Comparison of ENCODE assay signal across 22 cellular contexts in the genomic region with DNA sequence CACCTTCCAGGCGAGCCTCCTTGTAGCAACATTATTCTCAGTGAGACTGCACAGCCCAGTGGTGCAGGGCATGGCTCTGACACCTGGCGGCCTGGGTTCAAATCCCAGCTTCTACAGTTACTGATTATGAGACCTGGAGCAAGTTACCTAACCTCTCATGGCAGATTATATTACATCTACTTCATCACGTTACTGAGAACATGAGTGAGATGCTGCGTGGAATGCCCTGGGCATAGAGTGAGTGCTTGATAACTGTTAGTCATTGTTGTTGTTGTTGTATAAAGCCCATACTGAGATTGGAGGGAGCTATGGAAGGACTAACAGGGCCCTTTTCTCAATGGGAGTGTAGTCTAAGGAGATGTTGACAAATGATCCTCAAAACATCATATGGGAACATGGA. TPM values are rescaled to one million over a fixed set of nuclear protein-coding genes. Genes with fewer than 3 reads are reported as not detected.
DNase-seq lines count a peak whose midpoint lies in the region; ATAC-seq, FAIRE-seq and TF ChIP-seq lines count a peak whose summit lies in the region.
"Had no signal": no experiment of that assay in that cellular context is flagged by ENCODE, and none has a peak within 500 bp of the region (broad histone marks: within the 10 kb centered on the region; RNA-seq: fewer than 3 reads in every experiment).

No MANE protein-coding gene starts in this region.

- no peaks in the 10 kb centered on the region for H3K79me2 ChIP-seq in GM23338 (replicated peaks; ENCODE audit: insufficient read depth)
- no peaks in the 10 kb centered on the region for H3K79me2 ChIP-seq in K562 (ENCODE audit: control insufficient read depth, insufficient read depth, low read length)
- H3K79me2 ChIP-seq in PC-3 (ENCODE audit: low read length): no peaks in the 10 kb centered on the region

- CTCF ChIA-PET in K562 (lab: Yijun Ruan, JAX; ENCODE audit: low intra/inter-chr PET ratio): no interaction called here
- CTCF ChIA-PET in PC-3 (lab: Charles Lee): interaction anchor here (0.6 kb wide), 1 partner anchor 20 kb away, joined by 3 read pairs; no protein-coding TSS in a partner anchor

- peak overlapping the region; percentile 52; the same call in 1 of the 2 replicates for H2AFZ ChIP-seq in GM23338
- H2AFZ ChIP-seq in K562 (ENCODE audit: low read depth, low read length): no peak overlapping the region
- no peak overlapping the region for H2AFZ ChIP-seq in PC-3 (ENCODE audit: low read length)

- no peaks in the 10 kb centered on the region for H3K36me3 Mint-ChIP-seq in GM23338 (ENCODE audit: low read depth)
- no peaks in the 10 kb centered on the region for H3K36me3 Mint-ChIP-seq in naive thymus-derived CD8-positive, alpha-beta T cell
- H3K36me3 Mint-ChIP-seq: CD8-positive, alpha-beta T cell had no signal

- POLR2A ChIA-PET in K562 (lab: Yijun Ruan, JAX): interaction anchor here (0.6 kb wide), 1 partner anchor 8 kb away, joined by 3 read pairs; no protein-coding TSS in a partner anchor
- POLR2A ChIA-PET in PC-3 (lab: Charles Lee; ENCODE audit: unreplicated experiment): interaction anchor here (0.6 kb wide), 1 partner anchor 351 kb away, joined by 8 read pairs; no protein-coding TSS in a partner anchor
- POLR2A ChIA-PET in naive thymus-derived CD8-positive, alpha-beta T cell (lab: Charles Lee): no interaction called here

- H3K27me3 ChIP-seq in GM23338 (ENCODE audit: insufficient read depth) (no peaks in the 10 kb centered on the region), K562 (ENCODE audit: control insufficient read depth in 2 of 2, insufficient read depth in 2 of 2, low read length in 2 of 2) (peaks cover 0 to 6% of the 10 kb centered on the region in 2 experiments; a peak in 1 of 5 replicates), PC-3 (ENCODE audit: low read length) (no peaks in the 10 kb centered on the region)
- H3K27me3 ChIP-seq: BLaER1 treated with 17β-estradiol and CSF1 and Interleukin-3, amounts not matched to agents 10 nM and 100 nM had no signal

- in situ Hi-C loops in K562 (cut with MboI): no loop called here

- H3K9me1 ChIP-seq in K562 (ENCODE audit: control insufficient read depth, insufficient read depth, low read length): no peaks in the 10 kb centered on the region

- no peak for ATAC-seq in GM23338
- no peak for ATAC-seq in K562
- ATAC-seq in PC-3: no peak
- ATAC-seq in HG02610 (IDR thresholded peaks at IDR 0.05; ENCODE audit: unreplicated experiment): no peak
- ATAC-seq in naive thymus-derived CD8-positive, alpha-beta T cell: no peak
- ATAC-seq: A549; CD8-positive, alpha-beta T cell had no signal

- peaks cover 6% of the 10 kb centered on the region for H3K27me3 Mint-ChIP-seq in GM23338 (ENCODE audit: insufficient read depth, low read depth, poor library complexity)
- H3K27me3 Mint-ChIP-seq in naive thymus-derived CD8-positive, alpha-beta T cell: no peaks in the 10 kb centered on the region
- H3K27me3 Mint-ChIP-seq: B cell; CD4-positive, alpha-beta T cell had no signal

- no peak overlapping the region for H3K27ac Mint-ChIP-seq in GM23338
- H3K27ac Mint-ChIP-seq in naive thymus-derived CD8-positive, alpha-beta T cell: no peak overlapping the region
- H3K27ac Mint-ChIP-seq: B cell; CD4-positive, alpha-beta T cell; CD8-positive, alpha-beta T cell had no signal

- H3K36me3 ChIP-seq in GM23338 (ENCODE audit: insufficient read depth): no peaks in the 10 kb centered on the region
- H3K36me3 ChIP-seq in K562 (ENCODE audit: control insufficient read depth, insufficient read depth, low read length): no peaks in the 10 kb centered on the region
- H3K36me3 ChIP-seq in PC-3 (ENCODE audit: low read depth, low read length): no peaks in the 10 kb centered on the region

- H3K9me3 Mint-ChIP-seq in GM23338: no peaks in the 10 kb centered on the region
- H3K9me3 Mint-ChIP-seq in naive thymus-derived CD8-positive, alpha-beta T cell: no peaks in the 10 kb centered on the region
- H3K9me3 Mint-ChIP-seq: CD4-positive, alpha-beta T cell; CD8-positive, alpha-beta T cell had no signal

- intact Hi-C loops in K562 (cut with micrococcal nuclease): no loop called here
- intact Hi-C loops in PC-3 (cut with micrococcal nuclease): no loop called here

- TF ChIP-seq RAD21 in K562 (CRISPR knock-in tag; conservative IDR thresholded peaks at IDR 0.05 in 1 of 2, IDR thresholded peaks at IDR 0.05 in 1 of 2): no peak

- no peak for FAIRE-seq in K562 (lab: Jason Lieb, UNC)
- FAIRE-seq: A549, D721Med, G401.6, GM12891, GM19239 had no signal

- DNase-seq in GM23338 (ENCODE audit: low spot score) (no peak), K562 (ENCODE audit: extremely low read depth in 1 of 4, low spot score in 3 of 4) (no peak), epithelial cell of esophagus (ENCODE audit: low read depth) (peak; percentile 27), PC-3 (no peak)
- DNase-seq in naive thymus-derived CD8-positive, alpha-beta T cell: no peak
- DNase-seq: AML-193; Caco-2; Calu3; CD4-positive, alpha-beta T cell; CD8-positive, alpha-beta T cell; DMS79 treated with DMSO at 0.1 percent for 48 hours; GF-D8 had no signal

- no peak overlapping the region for H3K27ac ChIP-seq in GM23338 (ENCODE audit: low read depth)
- H3K27ac ChIP-seq in K562 (ENCODE audit: extremely low read depth, low read depth, low read length): no peak overlapping the region
- H3K27ac ChIP-seq in PC-3 (ENCODE audit: low read length): no peak overlapping the region
- H3K27ac ChIP-seq: 22Rv1; A549; BLaER1 treated with 17β-estradiol and CSF1 and Interleukin-3, amounts not matched to agents 10 nM and 100 nM; C4-2B had no signal

- no peak for TF ChIP-seq EP300 in K562 (IDR thresholded peaks at IDR 0.05; ENCODE audit: low read length)

- BruUV-seq in K562 (replicated peaks; lab: Mats Ljungman, UMichigan): no TSS peak
- BruUV-seq in PC-3 (replicated peaks; lab: Mats Ljungman, UMichigan): no TSS peak

- H3K4me3 Mint-ChIP-seq in GM23338: no peak overlapping the region
- H3K4me3 Mint-ChIP-seq in naive thymus-derived CD8-positive, alpha-beta T cell: no peak overlapping the region
- H3K4me3 Mint-ChIP-seq: B cell; CD4-positive, alpha-beta T cell; CD8-positive, alpha-beta T cell had no signal

- no peak for TF ChIP-seq POLR2A in K562 (conservative IDR thresholded peaks at IDR 0.05)

- H3K9me2 ChIP-seq in GM23338 (ENCODE audit: insufficient read depth): no peaks in the 10 kb centered on the region
- H3K9me2 ChIP-seq in PC-3 (replicated peaks; ENCODE audit: low read length): no peaks in the 10 kb centered on the region

- H3K4me1 Mint-ChIP-seq in GM23338: peaks cover 2% of the 10 kb centered on the region; the same call in 1 of the 3 replicates
- H3K4me1 Mint-ChIP-seq in naive thymus-derived CD8-positive, alpha-beta T cell: peaks cover 0 to 2% (median under 1%) of the 10 kb centered on the region in 4 donors

- H3K9me3 ChIP-seq in K562 (replicated peaks; ENCODE audit: control insufficient read depth, insufficient read depth, low read depth, low read length): no peaks in the 10 kb centered on the region
- no peaks in the 10 kb centered on the region for H3K9me3 ChIP-seq in PC-3 (ENCODE audit: low read length)
- H3K9me3 ChIP-seq: A549; BLaER1 treated with 17β-estradiol and CSF1 and Interleukin-3, amounts not matched to agents 10 nM and 100 nM; Caco-2 had no signal

- H3K4me2 ChIP-seq in GM23338 (no peak overlapping the region), K562 (ENCODE audit: insufficient read depth, low read length) (no peak overlapping the region), PC-3 (ENCODE audit: low read length) (no peak overlapping the region)
- H3K4me2 ChIP-seq: A549; BLaER1 treated with 17β-estradiol and CSF1 and Interleukin-3, amounts not matched to agents 10 nM and 100 nM had no signal

- H3F3A ChIP-seq in GM23338 (replicated peaks; ENCODE audit: low read depth) (no peaks in the 10 kb centered on the region), PC-3 (ENCODE audit: low read length, unreplicated experiment) (no peaks in the 10 kb centered on the region)

- no peak for TF ChIP-seq CTCF in GM23338 (conservative IDR thresholded peaks at IDR 0.05; ENCODE audit: low read depth in 2 of 2)
- TF ChIP-seq CTCF in K562 (IDR thresholded peaks at IDR 0.05 in 2 of 3, conservative IDR thresholded peaks at IDR 0.05 in 1 of 3; ENCODE audit: insufficient read depth in 2 of 3, low read depth in 1 of 3, low read length in 3 of 3): no peak
- no peak for TF ChIP-seq CTCF in epithelial cell of esophagus (IDR thresholded peaks at IDR 0.05; ENCODE audit: insufficient read depth, low read depth, low read length, missing control alignments)
- no peak for TF ChIP-seq CTCF in PC-3 (conservative IDR thresholded peaks at IDR 0.05; ENCODE audit: low read depth, low read length)

- WGBS in K562 (ENCODE audit: insufficient coverage, low coverage, missing lambda C conversion rate): 11% methylated on average over 3 of the region's 4 CpGs

- H4K20me1 ChIP-seq in GM23338 (replicated peaks; ENCODE audit: insufficient read depth): no peaks in the 10 kb centered on the region
- H4K20me1 ChIP-seq in K562 (replicated peaks; ENCODE audit: control insufficient read depth, insufficient read depth, low read length): no peaks in the 10 kb centered on the region
- H4K20me1 ChIP-seq in PC-3 (ENCODE audit: low read length): no peaks in the 10 kb centered on the region
- H4K20me1 ChIP-seq: BLaER1 treated with 17β-estradiol and CSF1 and Interleukin-3, amounts not matched to agents 10 nM and 100 nM had no signal

- H3K4me1 ChIP-seq in GM23338 (ENCODE audit: insufficient read depth) (no peaks in the 10 kb centered on the region), K562 (replicated peaks in 1 of 2; ENCODE audit: control insufficient read depth in 2 of 2, insufficient read depth in 2 of 2, low read length in 2 of 2) (no peaks in the 10 kb centered on the region; a peak in 1 of 5 replicates), PC-3 (ENCODE audit: insufficient read depth, low read length) (peaks cover 4% of the 10 kb centered on the region)
- H3K4me1 ChIP-seq: A549, Caco-2 had no signal

- H3K4me3 ChIP-seq in GM23338 (no peak overlapping the region), K562 (no peak overlapping the region), epithelial cell of esophagus (ENCODE audit: low read length) (no peak overlapping the region), PC-3 (ENCODE audit: low read length) (no peak overlapping the region)
- H3K4me3 ChIP-seq: A549; BLaER1 treated with 17β-estradiol and CSF1 and Interleukin-3, amounts not matched to agents 10 nM and 100 nM had no signal

- H3K9ac ChIP-seq in K562 (ENCODE audit: insufficient read depth in 1 of 2, low read depth in 2 of 2, low read length in 2 of 2): no peak overlapping the region
- H3K9ac ChIP-seq in PC-3 (ENCODE audit: low read length): no peak overlapping the region
- H3K9ac ChIP-seq: BLaER1 treated with 17β-estradiol and CSF1 and Interleukin-3, amounts not matched to agents 10 nM and 100 nM had no signal

RNA-seq across cellular contexts. Expression of a gene that starts 18.7 kb away (rescaled TPM):
- 0.80 TPM in 1 of 2 replicates, not detected in the other for total RNA-seq in GM23338 (2014; rRNA removed; shearing (Covaris generic))
- 1.3 and 1.7 TPM in 2 replicates for polyA plus RNA-seq in GM23338 (2016; fragmentation: Nextera tagmentation; extraction: Ambion mirVana)
- total RNA-seq in K562 (2011; cell fraction: chromatin; rRNA removed; ENCODE audit: low replicate concordance): 0.18 TPM in 1 of 2 replicates, not detected in the other
- total RNA-seq in K562 (2011; cell fraction: nucleolus; rRNA removed): not detected in 2 replicates
- not detected in 2 replicates for total RNA-seq in K562 (2011; cell fraction: nucleoplasm; rRNA removed)
- total RNA-seq in K562 (2014; rRNA removed): not detected in 2 replicates
- not detected in 2 replicates for total RNA-seq in K562 (2014; rRNA removed; fragmentation: Illumina TruSeq; extraction: Trizol)
- total RNA-seq in K562 (2015; rRNA removed; fragmentation: Illumina TruSeq; extraction: Trizol): not detected in 2 replicates
- not detected in 2 replicates for total RNA-seq in K562 (2021)
- 0.01 TPM in 1 of 2 replicates, not detected in the other for polyA plus RNA-seq in K562 (2011; rRNA removed)
- polyA plus RNA-seq in K562 (2011; cell fraction: cytosol; rRNA removed): not detected in 2 replicates
- 0.08 TPM in 1 of 2 replicates, not detected in the other for polyA plus RNA-seq in K562 (2011; cell fraction: nucleus; rRNA removed)
- polyA plus RNA-seq in K562 (2012): 0.44 and 0.64 TPM in 2 replicates
- not detected in 2 replicates for polyA plus RNA-seq in K562 (2014; fragmentation: Illumina TruSeq; extraction: Trizol)
- under 1 TPM; 0.13 to 0.38 TPM for polyA plus RNA-seq in K562 (2014; fragmentation: Nextera tagmentation; extraction: Ambion mirVana)
- polyA plus RNA-seq in K562 (2014; rRNA removed): not detected in 2 replicates
- polyA minus RNA-seq in K562 (2011; rRNA and poly(A)+ RNA removed): not detected in 2 replicates
- not detected in 2 replicates for polyA minus RNA-seq in K562 (2011; cell fraction: cytosol; rRNA and poly(A)+ RNA removed)
- not detected in 2 replicates for polyA minus RNA-seq in K562 (2011; cell fraction: nucleus; rRNA and poly(A)+ RNA removed)
- total RNA-seq in PC-3 (2014; rRNA removed): 5.6 and 11.7 TPM in 2 replicates
- total RNA-seq in naive thymus-derived CD8-positive, alpha-beta T cell: 1 to 10 TPM in 1 of 2 experiments, under 1 TPM in 1; 0.58 to 1.3 TPM
- under 1 TPM; 0.13 to 0.25 (median 0.15) TPM for polyA plus RNA-seq in naive thymus-derived CD8-positive, alpha-beta T cell

RNA-seq across cellular contexts. Expression of a gene that starts 33.1 kb away (rescaled TPM):
- 26.4 and 32.8 TPM in 2 replicates for total RNA-seq in GM23338 (2014; rRNA removed; shearing (Covaris generic))
- polyA plus RNA-seq in GM23338 (2016; fragmentation: Nextera tagmentation; extraction: Ambion mirVana) (14.6 and 14.9 TPM in 2 replicates), K562 (2011; rRNA removed) (2.4 and 4.2 TPM in 2 replicates), K562 (2014; fragmentation: Illumina TruSeq; extraction: Trizol) (12.2 and 12.9 TPM in 2 replicates), K562 (2014; fragmentation: Nextera tagmentation; extraction: Ambion mirVana) (1 to 10 TPM in 1 of 2 experiments, under 1 TPM in 1; 0.50 to 1.3 TPM), K562 (2014; rRNA removed) (7.0 and 7.3 TPM in 2 replicates)
- total RNA-seq in K562 (2011; cell fraction: chromatin; rRNA removed; ENCODE audit: low replicate concordance): 24.0 and 65.8 TPM in 2 replicates
- total RNA-seq in K562 (2011; cell fraction: nucleolus; rRNA removed): 35.1 and 47.0 TPM in 2 replicates
- total RNA-seq in K562 (2011; cell fraction: nucleoplasm; rRNA removed): 30.9 and 31.5 TPM in 2 replicates
- total RNA-seq in K562 (2014; rRNA removed) (8.1 and 13.8 TPM in 2 replicates), K562 (2014; rRNA removed; fragmentation: Illumina TruSeq; extraction: Trizol) (4.0 and 4.1 TPM in 2 replicates), K562 (2015; rRNA removed; fragmentation: Illumina TruSeq; extraction: Trizol) (4.5 and 5.2 TPM in 2 replicates), K562 (2021) (25.4 and 26.1 TPM in 2 replicates), PC-3 (2014; rRNA removed) (35.5 and 36.3 TPM in 2 replicates)
- 3.5 and 4.3 TPM in 2 replicates for polyA plus RNA-seq in K562 (2011; cell fraction: cytosol; rRNA removed)
- 12.9 and 32.2 TPM in 2 replicates for polyA plus RNA-seq in K562 (2011; cell fraction: nucleus; rRNA removed)
- 8.3 and 9.9 TPM in 2 replicates for polyA plus RNA-seq in K562 (2012)
- 6.0 and 6.3 TPM in 2 replicates for polyA minus RNA-seq in K562 (2011; rRNA and poly(A)+ RNA removed)
- polyA minus RNA-seq in K562 (2011; cell fraction: cytosol; rRNA and poly(A)+ RNA removed): 9.3 and 9.6 TPM in 2 replicates
- polyA minus RNA-seq in K562 (2011; cell fraction: nucleus; rRNA and poly(A)+ RNA removed): 20.1 and 24.5 TPM in 2 replicates
- total RNA-seq in naive thymus-derived CD8-positive, alpha-beta T cell: 10 to 100 TPM; 45.0 to 48.6 TPM
- polyA plus RNA-seq in naive thymus-derived CD8-positive, alpha-beta T cell: 10 to 100 TPM in 1 of 3 donors, 1 to 10 TPM in 2; 2.3 to 14.7 (median 5.1) TPM

RNA-seq across cellular contexts. Expression of a gene that starts 33.1 kb away (rescaled TPM):
- 16.9 and 23.5 TPM in 2 replicates for total RNA-seq in GM23338 (2014; rRNA removed; shearing (Covaris generic))
- polyA plus RNA-seq in GM23338 (2016; fragmentation: Nextera tagmentation; extraction: Ambion mirVana) (28.9 and 31.6 TPM in 2 replicates), K562 (2011; rRNA removed) (55.1 and 56.7 TPM in 2 replicates), K562 (2014; fragmentation: Illumina TruSeq; extraction: Trizol) (48.0 and 61.3 TPM in 2 replicates), K562 (2014; fragmentation: Nextera tagmentation; extraction: Ambion mirVana) (100 to 1,000 TPM in 1 of 2 experiments, 10 to 100 TPM in 1; 83.2 to 103 TPM), K562 (2014; rRNA removed) (64.8 and 72.7 TPM in 2 replicates)
- total RNA-seq in K562 (2011; cell fraction: chromatin; rRNA removed; ENCODE audit: low replicate concordance): 85.6 and 126 TPM in 2 replicates
- 75.8 and 79.0 TPM in 2 replicates for total RNA-seq in K562 (2011; cell fraction: nucleolus; rRNA removed)
- total RNA-seq in K562 (2011; cell fraction: nucleoplasm; rRNA removed): 81.7 and 82.7 TPM in 2 replicates
- total RNA-seq in K562 (2014; rRNA removed) (41.1 and 43.6 TPM in 2 replicates), K562 (2014; rRNA removed; fragmentation: Illumina TruSeq; extraction: Trizol) (33.9 and 37.6 TPM in 2 replicates), K562 (2015; rRNA removed; fragmentation: Illumina TruSeq; extraction: Trizol) (43.8 and 46.9 TPM in 2 replicates), K562 (2021) (52.6 and 56.7 TPM in 2 replicates), PC-3 (2014; rRNA removed) (41.3 and 48.5 TPM in 2 replicates)
- polyA plus RNA-seq in K562 (2011; cell fraction: cytosol; rRNA removed): 69.3 and 108 TPM in 2 replicates
- 162 and 234 TPM in 2 replicates for polyA plus RNA-seq in K562 (2011; cell fraction: nucleus; rRNA removed)
- polyA plus RNA-seq in K562 (2012): 40.2 and 56.5 TPM in 2 replicates
- 31.4 and 41.5 TPM in 2 replicates for polyA minus RNA-seq in K562 (2011; rRNA and poly(A)+ RNA removed)
- polyA minus RNA-seq in K562 (2011; cell fraction: cytosol; rRNA and poly(A)+ RNA removed): 16.0 and 28.2 TPM in 2 replicates
- 27.7 and 35.0 TPM in 2 replicates for polyA minus RNA-seq in K562 (2011; cell fraction: nucleus; rRNA and poly(A)+ RNA removed)
- total RNA-seq in naive thymus-derived CD8-positive, alpha-beta T cell: 10 to 100 TPM; 50.7 to 57.2 TPM
- polyA plus RNA-seq in naive thymus-derived CD8-positive, alpha-beta T cell: 10 to 100 TPM; 15.4 to 21.0 (median 15.8) TPM

RNA-seq across cellular contexts. Expression of a gene that starts 45.4 kb away (rescaled TPM):
- total RNA-seq in GM23338 (2014; rRNA removed; shearing (Covaris generic)): 18.3 and 22.1 TPM in 2 replicates
- 22.2 and 26.8 TPM in 2 replicates for polyA plus RNA-seq in GM23338 (2016; fragmentation: Nextera tagmentation; extraction: Ambion mirVana)
- 12.4 and 31.3 TPM in 2 replicates for total RNA-seq in K562 (2011; cell fraction: chromatin; rRNA removed; ENCODE audit: low replicate concordance)
- total RNA-seq in K562 (2011; cell fraction: nucleolus; rRNA removed): 21.2 and 25.3 TPM in 2 replicates
- 14.1 and 22.4 TPM in 2 replicates for total RNA-seq in K562 (2011; cell fraction: nucleoplasm; rRNA removed)
- total RNA-seq in K562 (2014; rRNA removed): 17.0 and 30.0 TPM in 2 replicates
- total RNA-seq in K562 (2014; rRNA removed; fragmentation: Illumina TruSeq; extraction: Trizol): 15.5 and 18.2 TPM in 2 replicates
- 15.3 and 24.6 TPM in 2 replicates for total RNA-seq in K562 (2015; rRNA removed; fragmentation: Illumina TruSeq; extraction: Trizol)
- total RNA-seq in K562 (2021): 19.0 and 20.5 TPM in 2 replicates
- 45.9 and 49.8 TPM in 2 replicates for polyA plus RNA-seq in K562 (2011; rRNA removed)
- polyA plus RNA-seq in K562 (2011; cell fraction: cytosol; rRNA removed): 24.3 and 40.6 TPM in 2 replicates
- polyA plus RNA-seq in K562 (2011; cell fraction: nucleus; rRNA removed): 40.5 and 63.9 TPM in 2 replicates
- polyA plus RNA-seq in K562 (2012): 16.7 and 22.6 TPM in 2 replicates
- 19.7 and 30.1 TPM in 2 replicates for polyA plus RNA-seq in K562 (2014; fragmentation: Illumina TruSeq; extraction: Trizol)
- 1 to 10 TPM; 2.3 to 10.0 TPM for polyA plus RNA-seq in K562 (2014; fragmentation: Nextera tagmentation; extraction: Ambion mirVana)
- 26.5 and 26.6 TPM in 2 replicates for polyA plus RNA-seq in K562 (2014; rRNA removed)
- 31.3 and 33.2 TPM in 2 replicates for polyA minus RNA-seq in K562 (2011; rRNA and poly(A)+ RNA removed)
- polyA minus RNA-seq in K562 (2011; cell fraction: cytosol; rRNA and poly(A)+ RNA removed): 6.3 and 21.5 TPM in 2 replicates
- 5.9 and 9.6 TPM in 2 replicates for polyA minus RNA-seq in K562 (2011; cell fraction: nucleus; rRNA and poly(A)+ RNA removed)
- 35.1 and 42.4 TPM in 2 replicates for total RNA-seq in PC-3 (2014; rRNA removed)
- total RNA-seq in naive thymus-derived CD8-positive, alpha-beta T cell: 10 to 100 TPM; 35.8 to 39.6 TPM
- polyA plus RNA-seq in naive thymus-derived CD8-positive, alpha-beta T cell: 10 to 100 TPM; 17.3 to 25.2 (median 20.5) TPM

RNA-seq across cellular contexts. Expression of a gene that starts 45.5 kb away (rescaled TPM):
- total RNA-seq in GM23338 (2014; rRNA removed; shearing (Covaris generic)): 24.2 and 26.3 TPM in 2 replicates
- polyA plus RNA-seq in GM23338 (2016; fragmentation: Nextera tagmentation; extraction: Ambion mirVana): 17.2 and 21.2 TPM in 2 replicates
- 93.3 and 145 TPM in 2 replicates for total RNA-seq in K562 (2011; cell fraction: chromatin; rRNA removed; ENCODE audit: low replicate concordance)
- total RNA-seq in K562 (2011; cell fraction: nucleolus; rRNA removed): 40.4 and 45.0 TPM in 2 replicates
- total RNA-seq in K562 (2011; cell fraction: nucleoplasm; rRNA removed): 42.6 and 50.0 TPM in 2 replicates
- total RNA-seq in K562 (2014; rRNA removed): 3.8 and 5.2 TPM in 2 replicates
- 4.1 and 6.3 TPM in 2 replicates for total RNA-seq in K562 (2014; rRNA removed; fragmentation: Illumina TruSeq; extraction: Trizol)
- total RNA-seq in K562 (2015; rRNA removed; fragmentation: Illumina TruSeq; extraction: Trizol): 4.1 and 4.5 TPM in 2 replicates
- total RNA-seq in K562 (2021): 9.3 and 9.6 TPM in 2 replicates
- polyA plus RNA-seq in K562 (2011; rRNA removed): 12.4 and 22.4 TPM in 2 replicates
- 9.2 and 11.0 TPM in 2 replicates for polyA plus RNA-seq in K562 (2011; cell fraction: cytosol; rRNA removed)
- 219 and 220 TPM in 2 replicates for polyA plus RNA-seq in K562 (2011; cell fraction: nucleus; rRNA removed)
- 5.5 and 8.3 TPM in 2 replicates for polyA plus RNA-seq in K562 (2012)
- polyA plus RNA-seq in K562 (2014; fragmentation: Illumina TruSeq; extraction: Trizol): 6.5 and 9.6 TPM in 2 replicates
- 1 to 10 TPM; 3.5 to 6.7 TPM for polyA plus RNA-seq in K562 (2014; fragmentation: Nextera tagmentation; extraction: Ambion mirVana)
- polyA plus RNA-seq in K562 (2014; rRNA removed): 9.7 and 10.3 TPM in 2 replicates
- polyA minus RNA-seq in K562 (2011; rRNA and poly(A)+ RNA removed): 10.5 and 11.9 TPM in 2 replicates
- 5.3 and 6.7 TPM in 2 replicates for polyA minus RNA-seq in K562 (2011; cell fraction: cytosol; rRNA and poly(A)+ RNA removed)
- polyA minus RNA-seq in K562 (2011; cell fraction: nucleus; rRNA and poly(A)+ RNA removed): 19.5 and 29.4 TPM in 2 replicates
- total RNA-seq in PC-3 (2014; rRNA removed): 32.9 and 48.2 TPM in 2 replicates
- 10 to 100 TPM; 22.4 to 22.5 TPM for total RNA-seq in naive thymus-derived CD8-positive, alpha-beta T cell
- 1 to 10 TPM; 3.1 to 4.3 (median 3.6) TPM for polyA plus RNA-seq in naive thymus-derived CD8-positive, alpha-beta T cell
